ENCODE assay signal across 23 cellular contexts in genomic region chr13:72151241-72151640, GRCh38.
DNase-seq lines count a peak whose midpoint lies in the region; ATAC-seq and TF ChIP-seq lines count a peak whose summit lies in the region.
"Had no signal": no experiment of that assay in that cellular context is flagged by ENCODE, and none has a peak within 500 bp of the region (broad histone marks: within the 10 kb centered on the region; RNA-seq: fewer than 3 reads in every experiment).

No MANE protein-coding gene starts in this region.

- H3K27me3 ChIP-seq in SJCRH30 (no peaks in the 10 kb centered on the region), MG63 (no peaks in the 10 kb centered on the region), aorta (ENCODE audit: control insufficient read depth in 1 of 2, insufficient read depth in 2 of 2, low read length in 1 of 2) (no peaks in the 10 kb centered on the region)
- H3K27me3 ChIP-seq: adrenal gland, BLaER1, hepatocyte had no signal

- ATAC-seq in aorta (ENCODE audit: low FRiP score) = no peak
- ATAC-seq: mucosa of descending colon, sciatic nerve had no signal

- H3K4me3 ChIP-seq in SJCRH30 = no peak overlapping the region
- no peak overlapping the region for H3K4me3 ChIP-seq in epithelial cell of esophagus (ENCODE audit: low read length)
- H3K4me3 ChIP-seq in MG63 = no peak overlapping the region
- no peak overlapping the region for H3K4me3 ChIP-seq in aorta (ENCODE audit: low read length in 2 of 2)
- H3K4me3 ChIP-seq: adrenal gland, BLaER1, coronary artery, hepatocyte, mucosa of descending colon had no signal

- TF ChIP-seq CTCF in epithelial cell of esophagus (IDR thresholded peaks at IDR 0.05; ENCODE audit: insufficient read depth, low read depth, low read length, missing control alignments) (no peak), nephron (IDR thresholded peaks at IDR 0.05; ENCODE audit: unreplicated experiment in 3 of 3) (no peak)

- 8 to 13% methylated on average over 2 of the region's 2 CpGs for WGBS in aorta, 2 donors

- intact Hi-C loops in aorta (cut with DNase I) = no loop called here

- H3K9me3 Mint-ChIP-seq in nephron = no peaks in the 10 kb centered on the region
- H3K9me3 Mint-ChIP-seq: activated T-helper 2 cell treated with anti-CD3 and anti-CD28 coated beads, Interferon-gamma antibody, Interleukin-2, Interleukin-4, amounts not matched to agents 10 μg/mL and 5 μg/mL and 100 μg/mL, durations not matched to agents 14 hours and 24 hours and 36 hours had no signal

- H3K9me3 ChIP-seq in SJCRH30 (replicated peaks) (peaks cover 4% of the 10 kb centered on the region; the same call in 1 of the 2 replicates), MG63 (no peaks in the 10 kb centered on the region), aorta (ENCODE audit: control insufficient read depth, low read length) (no peaks in the 10 kb centered on the region)
- H3K9me3 ChIP-seq: adrenal gland, BLaER1, mucosa of descending colon had no signal

- H3K27me3 Mint-ChIP-seq in nephron (ENCODE audit: low read depth) = no peaks in the 10 kb centered on the region

- no peaks in the 10 kb centered on the region for H3K36me3 Mint-ChIP-seq in nephron (ENCODE audit: low read depth)

- H3K4me1 Mint-ChIP-seq in nephron = peaks cover 17% of the 10 kb centered on the region

- no peak overlapping the region for H3K4me3 Mint-ChIP-seq in nephron
- H3K4me3 Mint-ChIP-seq: HFFc6 had no signal

- peak overlapping the region; percentile 66 to 67 (median 66) for H3K27ac Mint-ChIP-seq in nephron
- H3K27ac Mint-ChIP-seq: activated T-helper 2 cell treated with anti-CD3 and anti-CD28 coated beads, Interferon-gamma antibody, Interleukin-2, Interleukin-4, amounts not matched to agents 10 μg/mL and 5 μg/mL and 100 μg/mL, durations not matched to agents 14 hours and 24 hours and 36 hours; HFFc6 had no signal

- H3K27ac ChIP-seq in SJCRH30 (peak overlapping the region; percentile 51; the same call in 1 of the 2 replicates), aorta (ENCODE audit: low read depth in 1 of 2, low read length in 2 of 2) (no peak overlapping the region)
- H3K27ac ChIP-seq: adrenal gland, BLaER1, coronary artery, hepatocyte, WERI-Rb-1 had no signal

- H3K36me3 ChIP-seq in SJCRH30 = no peaks in the 10 kb centered on the region
- no peaks in the 10 kb centered on the region for H3K36me3 ChIP-seq in MG63
- H3K36me3 ChIP-seq in aorta (ENCODE audit: control insufficient read depth in 1 of 2, insufficient read depth in 2 of 2, low read length in 1 of 2) = no peaks in the 10 kb centered on the region
- H3K36me3 ChIP-seq: adrenal gland, BLaER1, WERI-Rb-1 had no signal

- H3K4me1 ChIP-seq in SJCRH30 = peaks cover 18% of the 10 kb centered on the region
- H3K4me1 ChIP-seq in aorta (ENCODE audit: control insufficient read depth in 1 of 2, insufficient read depth in 2 of 2, low read length in 2 of 2) = no peaks in the 10 kb centered on the region
- H3K4me1 ChIP-seq: adrenal gland, BLaER1 had no signal

- DNase-seq in EL = peak; percentile 75
- DNase-seq in SJCRH30 = peak; percentile 24 to 39
- DNase-seq in epithelial cell of esophagus (ENCODE audit: low read depth) = peak; percentile 80
- no peak for DNase-seq in NCI-H446 treated with DMSO at 0.1 percent for 48 hours (lab: John Stamatoyannopoulos, UW)
- DNase-seq in NCI-H2196 treated with DMSO at 0.1 percent for 48 hours (lab: John Stamatoyannopoulos, UW; ENCODE audit: unreplicated experiment) = no peak
- no peak for DNase-seq in MG63
- DNase-seq in aorta = no peak
- DNase-seq: adrenal gland, DMS153, HFFc6, IMR-90, mucosa of descending colon, NCI-H2081 treated with DMSO at 0.1 percent for 48 hours, NCI-H774, occipital lobe, T-helper 1 cell, WERI-Rb-1 had no signal

Comparison
In these comparisons a context has a peak if more than half of its experiments do, and no peak if none do; other contexts are left out.
1. DNase-seq: peak in EL (single experiment), SJCRH30 (2 of 2) and epithelial cell of esophagus (single experiment); none in NCI-H446 treated with DMSO at 0.1 percent for 48 hours (single experiment), NCI-H2196 treated with DMSO at 0.1 percent for 48 hours (single experiment), MG63 (single experiment) and aorta (0 of 2).